8 cellular contexts compared by ENCODE assay signal in genomic region chr14:99628832-99629618, GRCh38. TPM values are rescaled to one million over a fixed set of nuclear protein-coding genes. Genes with fewer than 3 reads are reported as not detected.
DNase-seq lines count a peak whose midpoint lies in the region; ATAC-seq and TF ChIP-seq lines count a peak whose summit lies in the region.

No MANE protein-coding gene starts in this region.

- no peaks in the 10 kb centered on the region for H3K9me3 Mint-ChIP-seq in activated CD8-positive, alpha-beta memory T cell treated with anti-CD3 and anti-CD28 coated beads, Interleukin-2, amount 10 ng/mL, durations not matched to agents 7 days and 5 days (ENCODE audit: low read depth)

- H3K4me1 Mint-ChIP-seq in activated CD8-positive, alpha-beta memory T cell treated with anti-CD3 and anti-CD28 coated beads, Interleukin-2, amount 10 ng/mL, durations not matched to agents 7 days and 5 days: peaks cover 4% of the 10 kb centered on the region

- peak; percentile 98 for TF ChIP-seq CTCF in 22Rv1 (IDR thresholded peaks at IDR 0.05)
- TF ChIP-seq CTCF in mucosa of descending colon (IDR thresholded peaks at IDR 0.05): peak; percentile 98

- peaks cover 7% of the 10 kb centered on the region for H3K27me3 Mint-ChIP-seq in activated CD8-positive, alpha-beta memory T cell treated with anti-CD3 and anti-CD28 coated beads, Interleukin-2, amount 10 ng/mL, durations not matched to agents 7 days and 5 days

- H3K36me3 ChIP-seq in mucosa of descending colon (ENCODE audit: low read depth): no peaks in the 10 kb centered on the region

- no peak overlapping the region for H3K27ac Mint-ChIP-seq in activated CD8-positive, alpha-beta memory T cell treated with anti-CD3 and anti-CD28 coated beads, Interleukin-2, amount 10 ng/mL, durations not matched to agents 7 days and 5 days

- H3K4me1 ChIP-seq in mucosa of descending colon (ENCODE audit: low read depth): no peaks in the 10 kb centered on the region

- intact Hi-C loops in mucosa of descending colon (cut with DNase I, micrococcal nuclease): loop anchor here in 1 of 2 donors (2.0 kb wide), 1 partner anchor 110 kb away; no protein-coding TSS in a partner anchor

- no peak overlapping the region for H3K27ac ChIP-seq in 22Rv1

- no peaks in the 10 kb centered on the region for H3K9me3 ChIP-seq in mucosa of descending colon

- no peaks in the 10 kb centered on the region for H3K36me3 Mint-ChIP-seq in activated CD8-positive, alpha-beta memory T cell treated with anti-CD3 and anti-CD28 coated beads, Interleukin-2, amount 10 ng/mL, durations not matched to agents 7 days and 5 days

- peak; percentile 35 for DNase-seq in NOMO-1 treated with dmso at 0.1 percent for 144 hours (lab: John Stamatoyannopoulos, UW; ENCODE audit: unreplicated experiment)
- DNase-seq in activated CD8-positive, alpha-beta memory T cell treated with anti-CD3 and anti-CD28 coated beads, Interleukin-2, amount 10 ng/mL, durations not matched to agents 7 days and 5 days: peak; percentile 75
- DNase-seq in epidermal melanocyte (ENCODE audit: insufficient read length, low spot score): peak; percentile 83
- peak; percentile 81 to 86 (median 85) for DNase-seq in mucosa of descending colon
- peak; percentile 24 for DNase-seq in stimulated activated CD8-positive, alpha-beta memory T cell treated with anti-CD3 and anti-CD28 coated beads, Interleukin-7, amount 100 ng/mL, for 24 hours (ENCODE audit: low read depth)

- H3K4me3 ChIP-seq in mucosa of descending colon: no peak overlapping the region

- peak; percentile 86 for ATAC-seq in GM18502 (IDR thresholded peaks at IDR 0.05; ENCODE audit: poor library complexity, unreplicated experiment)
- ATAC-seq in HG03571 (IDR thresholded peaks at IDR 0.05; ENCODE audit: unreplicated experiment): peak; percentile 73
- peak; percentile 92 for ATAC-seq in activated CD8-positive, alpha-beta memory T cell treated with anti-CD3 and anti-CD28 coated beads, Interleukin-2, amount 10 ng/mL, durations not matched to agents 7 days and 5 days
- peak; percentile 94 for ATAC-seq in mucosa of descending colon

- H3K4me3 Mint-ChIP-seq in activated CD8-positive, alpha-beta memory T cell treated with anti-CD3 and anti-CD28 coated beads, Interleukin-2, amount 10 ng/mL, durations not matched to agents 7 days and 5 days: no peak overlapping the region

- CTCF ChIA-PET in activated CD8-positive, alpha-beta memory T cell treated with anti-CD3 and anti-CD28 coated beads, Interleukin-2, amount 10 ng/mL, durations not matched to agents 7 days and 5 days (lab: Charles Lee): interaction anchor here (0.7 to 2.5 kb wide), 11 partner anchors 11 to 236 kb away, joined by 3 to 17 read pairs (median 4); no protein-coding TSS in a partner anchor

RNA-seq across cellular contexts. Expression of gene HHIPL1, which starts 15.9 kb away (rescaled TPM):
- total RNA-seq in activated CD8-positive, alpha-beta memory T cell treated with anti-CD3 and anti-CD28 coated beads, Interleukin-2, amount 10 ng/mL, durations not matched to agents 7 days and 5 days: under 1 TPM in 1 of 2 experiments, not detected in 1; 0.09 TPM
- total RNA-seq in mucosa of descending colon: 1 to 10 TPM in 2 of 3 donors, under 1 TPM in 1; 0.26 to 3.2 (median 1.1) TPM

RNA-seq across cellular contexts. Expression of gene CCDC85C, which starts 25.0 kb away (rescaled TPM):
- 1 to 10 TPM; 7.1 to 9.1 TPM for total RNA-seq in activated CD8-positive, alpha-beta memory T cell treated with anti-CD3 and anti-CD28 coated beads, Interleukin-2, amount 10 ng/mL, durations not matched to agents 7 days and 5 days
- 100 to 1,000 TPM in 1 of 3 donors, 10 to 100 TPM in 2; 66.2 to 102 (median 66.2) TPM for total RNA-seq in mucosa of descending colon

RNA-seq across cellular contexts. Expression of gene CYP46A1, which starts 55.1 kb away (rescaled TPM):
- total RNA-seq in activated CD8-positive, alpha-beta memory T cell treated with anti-CD3 and anti-CD28 coated beads, Interleukin-2, amount 10 ng/mL, durations not matched to agents 7 days and 5 days: under 1 TPM in 1 of 2 experiments, not detected in 1; 0.15 TPM
- 1 to 10 TPM in 1 of 3 donors, under 1 TPM in 2; 0.14 to 1.0 (median 0.22) TPM for total RNA-seq in mucosa of descending colon

Comparison
In these comparisons a context has a peak if more than half of its experiments do, and no peak if none do; other contexts are left out.
1. DNase-seq: peak in every context shown above with its lines; median percentile 85 in mucosa of descending colon; 83 in epidermal melanocyte; 75 in activated CD8-positive, alpha-beta memory T cell treated with anti-CD3 and anti-CD28 coated beads, Interleukin-2, amount 10 ng/mL, durations not matched to agents 7 days and 5 days; 35 in NOMO-1 treated with dmso at 0.1 percent for 144 hours; 24 in stimulated activated CD8-positive, alpha-beta memory T cell treated with anti-CD3 and anti-CD28 coated beads, Interleukin-7, amount 100 ng/mL, for 24 hours.
2. RNA of gene CCDC85C, which starts 25.0 kb away (total RNA-seq): 66.2 to 102 TPM in mucosa of descending colon; 7.1 to 9.1 TPM in activated CD8-positive, alpha-beta memory T cell treated with anti-CD3 and anti-CD28 coated beads, Interleukin-2, amount 10 ng/mL, durations not matched to agents 7 days and 5 days; every median in the first group is over 4 times any median in the second.
3. Peak in every context shown above with its lines, with median percentiles within 50 percentile points of each other: ATAC-seq.